In the genomic region with DNA sequence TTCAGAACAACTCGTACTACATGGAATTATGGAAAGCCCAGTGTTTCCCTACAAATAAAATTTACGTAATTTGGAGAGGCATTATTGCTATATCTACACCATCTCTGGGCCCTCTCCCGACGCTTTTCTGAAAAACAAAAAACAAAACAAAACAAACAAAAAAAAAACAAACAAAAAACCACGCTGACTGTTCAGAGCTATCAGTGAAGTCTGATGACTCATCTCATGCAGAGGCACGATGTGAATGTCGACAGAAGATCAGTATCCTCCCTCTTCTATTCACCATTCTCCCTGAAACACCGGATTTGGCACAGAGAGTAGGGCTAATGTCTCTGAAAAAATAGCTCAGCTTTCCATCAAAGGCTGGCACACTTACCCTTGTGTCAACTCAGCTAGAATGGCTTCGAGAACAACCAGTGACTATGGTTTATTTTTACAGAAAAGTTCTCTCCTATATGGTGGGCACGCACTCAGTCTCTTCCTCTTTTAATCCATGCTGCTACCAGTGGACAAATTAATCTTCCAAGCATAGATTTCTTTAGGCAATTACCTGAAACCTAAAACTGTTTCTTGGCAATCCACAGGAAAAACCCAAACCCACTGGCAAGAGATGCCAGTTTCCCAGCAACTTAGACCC, we compare ENCODE assay signal across 8 cellular contexts. TPM values are rescaled to one million over a fixed set of nuclear protein-coding genes. Genes with fewer than 3 reads are reported as not detected.
DNase-seq lines count a peak whose midpoint lies in the region; ATAC-seq and TF ChIP-seq lines count a peak whose summit lies in the region.

No MANE protein-coding gene starts in this region.

- H3K4me1 Mint-ChIP-seq in activated naive CD8-positive, alpha-beta T cell (ENCODE audit: low read depth) = peaks cover 59% of the 10 kb centered on the region

- H3K4me1 ChIP-seq in right cardiac atrium (ENCODE audit: control insufficient read depth, insufficient read depth, low read length) = peaks cover 5% of the 10 kb centered on the region
- H3K4me1 ChIP-seq in right atrium auricular region = peaks cover 0 to 29% of the 10 kb centered on the region in 2 donors
- H3K4me1 ChIP-seq in liver (ENCODE audit: control insufficient read depth in 4 of 4, insufficient read depth in 4 of 4, low read length in 3 of 4) = peaks cover 6 to 32% (median 26%) of the 10 kb centered on the region in 4 donors

- peaks cover 4% of the 10 kb centered on the region for H3K36me3 Mint-ChIP-seq in activated naive CD8-positive, alpha-beta T cell

- peak overlapping the region; percentile 96 for H3K4me3 Mint-ChIP-seq in activated naive CD8-positive, alpha-beta T cell

- no peaks in the 10 kb centered on the region for H3K9me3 ChIP-seq in right cardiac atrium (ENCODE audit: control insufficient read depth, low read length)
- H3K9me3 ChIP-seq in right atrium auricular region = no peaks in the 10 kb centered on the region
- H3K9me3 ChIP-seq in liver (ENCODE audit: control insufficient read depth in 4 of 4, low read length in 3 of 4) = no peaks in the 10 kb centered on the region

- DNase-seq in right cardiac atrium (no peak), right atrium auricular region (ENCODE audit: low spot score) (no peak), 8988T (no peak)
- no peak for DNase-seq in central memory CD4-positive, alpha-beta T cell

- H3K27me3 ChIP-seq in right cardiac atrium (ENCODE audit: control insufficient read depth, insufficient read depth) (no peaks in the 10 kb centered on the region), right atrium auricular region (no peaks in the 10 kb centered on the region), liver (ENCODE audit: control insufficient read depth in 4 of 4, insufficient read depth in 4 of 4, low read length in 3 of 4) (no peaks in the 10 kb centered on the region)

- peak overlapping the region; percentile 29 to 88 for H3K9ac ChIP-seq in liver (ENCODE audit: low read depth in 1 of 2, low read length in 2 of 2)

- intact Hi-C loops in right cardiac atrium (cut with DNase I) = no loop called here

- no peaks in the 10 kb centered on the region for H3K9me3 Mint-ChIP-seq in activated naive CD8-positive, alpha-beta T cell (ENCODE audit: low read depth)

- no peak for ATAC-seq in right cardiac atrium
- no peak for ATAC-seq in HG03039 (IDR thresholded peaks at IDR 0.05; ENCODE audit: unreplicated experiment)
- ATAC-seq in GM19452 (IDR thresholded peaks at IDR 0.05; ENCODE audit: unreplicated experiment) = no peak

- TF ChIP-seq CTCF in right atrium auricular region (IDR thresholded peaks at IDR 0.05) (no peak), liver (IDR thresholded peaks at IDR 0.05; ENCODE audit: low read depth, low read length, missing input control) (no peak)

- H3K36me3 ChIP-seq in right atrium auricular region (peaks cover 15% of the 10 kb centered on the region), liver (ENCODE audit: control insufficient read depth in 4 of 4, insufficient read depth in 3 of 4, low read depth in 1 of 4, low read length in 3 of 4) (peaks cover 3 to 12% (median 7%) of the 10 kb centered on the region in 4 donors)

- H3K27ac Mint-ChIP-seq in activated naive CD8-positive, alpha-beta T cell = peak overlapping the region; percentile 93

- no peaks in the 10 kb centered on the region for H3K27me3 Mint-ChIP-seq in activated naive CD8-positive, alpha-beta T cell

- H3K4me3 ChIP-seq in right cardiac atrium (ENCODE audit: low read length) = peak overlapping the region; percentile 66
- peak overlapping the region in 1 of 2 donors; percentile 99 for H3K4me3 ChIP-seq in right atrium auricular region
- peak overlapping the region in 2 of 3 donors; percentile 96 to 99 for H3K4me3 ChIP-seq in liver (ENCODE audit: low read depth in 1 of 3, low read length in 3 of 3)

- TF ChIP-seq RAD21 in liver (IDR thresholded peaks at IDR 0.05) = no peak

- H3K27ac ChIP-seq in right cardiac atrium (ENCODE audit: low read length) (no peak overlapping the region), right atrium auricular region (no peak overlapping the region), liver (ENCODE audit: low read depth in 1 of 2, low read length in 2 of 2) (peak overlapping the region in 1 of 2 donors; percentile 16)

- 42% methylated on average over 10 of the region's 10 CpGs for WGBS in right cardiac atrium
- WGBS in liver = 36% methylated on average over 10 of the region's 10 CpGs

TF ChIP-seq in liver, 16 proteins besides CTCF, POLR2A, EP300 and RAD21:
- TF ChIP-seq JUND (IDR thresholded peaks at IDR 0.05) = peak; percentile 61 to 65
- no peak for TF ChIP-seq HNF4A (conservative IDR thresholded peaks at IDR 0.05)

RNA-seq across cellular contexts. Expression of a gene that starts 1.5 kb away (rescaled TPM):
- total RNA-seq in right cardiac atrium (10 to 100 TPM; 37.0 to 56.8 (median 44.9) TPM), right atrium auricular region (10 to 100 TPM; 37.3 to 37.5 TPM), liver (10 to 100 TPM; 26.3 to 57.6 TPM)
- polyA plus RNA-seq in right cardiac atrium (24.5 TPM), liver (10 to 100 TPM; 14.0 to 32.5 TPM)

RNA-seq across cellular contexts. Expression of a gene that starts 51.2 kb away (rescaled TPM):
- total RNA-seq in right cardiac atrium (10 to 100 TPM; 11.1 to 19.3 (median 16.5) TPM), right atrium auricular region (1 to 10 TPM; 5.8 to 7.9 TPM), liver (10 to 100 TPM in 1 of 2 donors, 1 to 10 TPM in 1; 9.2 to 18.2 TPM)
- polyA plus RNA-seq in right cardiac atrium (10.4 TPM), liver (10 to 100 TPM in 1 of 2 donors, 1 to 10 TPM in 1; 6.4 to 13.5 TPM)
